In genomic region chr3:34957707-34958106, GRCh38 we compare ENCODE assay signal across 21 cellular contexts.
A peak's percentile ranks its signal among the peaks of the same experiment; 100 is the strongest.
DNase-seq lines count a peak whose midpoint lies in the region; ATAC-seq and TF ChIP-seq lines count a peak whose summit lies in the region.
"Had no signal": no experiment of that assay in that cellular context is flagged by ENCODE, and none has a peak within 500 bp of the region (broad histone marks: within the 10 kb centered on the region; RNA-seq: fewer than 3 reads in every experiment).

No MANE protein-coding gene starts in this region.

- DNase-seq in SIG-M5 treated with dmso at 0.1 percent for 504 hours (lab: John Stamatoyannopoulos, UW; ENCODE audit: unreplicated experiment), result peak; percentile 38
- DNase-seq in SIG-M5 (lab: John Stamatoyannopoulos, UW), result no peak
- DNase-seq in OCI-M1 (lab: John Stamatoyannopoulos, UW), result peak; percentile 62
- DNase-seq in brain microvascular endothelial cell, result peak; percentile 82
- DNase-seq in retinal pigment epithelial cell (ENCODE audit: low read depth), result peak; percentile 92
- no peak for DNase-seq in hypothalamus (lab: John Stamatoyannopoulos, UW)
- no peak for DNase-seq in NCI-H69 (lab: John Stamatoyannopoulos, UW)
- DNase-seq: activated CD8-positive, alpha-beta memory T cell treated with anti-CD3 and anti-CD28 coated beads for 24 hours; activated naive CD4-positive, alpha-beta T cell treated with anti-CD3 and anti-CD28 coated beads, Interleukin-2, amount 50 U/mL, for 16 hours; activated T-cell treated with anti-CD3 and anti-CD28 coated beads, Interleukin-2, amount 50 U/mL, for 48 hours; left ventricle myocardium inferior; NCI-H1436 treated with DMSO at 0.1 percent for 48 hours; NCI-H82; PC-3; stimulated activated CD8-positive, alpha-beta memory T cell treated with anti-CD3 and anti-CD28 coated beads, Interleukin-4, amount 100 ng/mL, for 48 hours; uterus had no signal

- no peaks in the 10 kb centered on the region for H3K27me3 ChIP-seq in brain microvascular endothelial cell (replicated peaks)
- H3K27me3 ChIP-seq: SJSA1, uterus had no signal

- no peak for TF ChIP-seq CTCF in brain microvascular endothelial cell (IDR thresholded peaks at IDR 0.05; ENCODE audit: low read depth, low read length, missing control alignments)
- no peak for TF ChIP-seq CTCF in retinal pigment epithelial cell (conservative IDR thresholded peaks at IDR 0.05; ENCODE audit: low read depth, low read length)

- no peaks in the 10 kb centered on the region for H3K36me3 ChIP-seq in brain microvascular endothelial cell (replicated peaks)
- H3K36me3 ChIP-seq: HAP-1, left ventricle myocardium inferior, SJSA1, uterus had no signal

- in situ Hi-C loops in brain microvascular endothelial cell (cut with HindIII; ENCODE audit: low pct_ligation_motif_present, low sequenced_read_pairs), result no loop called here

- no peak for ATAC-seq in GM21529 (IDR thresholded peaks at IDR 0.05; ENCODE audit: unreplicated experiment)
- ATAC-seq: PC-3 had no signal

- H3K27ac ChIP-seq in brain microvascular endothelial cell, result peak overlapping the region; percentile 39
- H3K27ac ChIP-seq: 22Rv1, coronary artery, left ventricle myocardium inferior, SJSA1, uterus had no signal

- H3K4me3 ChIP-seq in brain microvascular endothelial cell (ENCODE audit: low read depth, low read length) (no peak overlapping the region), retinal pigment epithelial cell (ENCODE audit: low read length) (no peak overlapping the region)
- H3K4me3 ChIP-seq: coronary artery, HAP-1, left ventricle myocardium inferior, SJSA1, uterus had no signal

Comparison
In these comparisons a context has a peak if more than half of its experiments do, and no peak if none do; other contexts are left out.
1. DNase-seq: peak in SIG-M5 treated with dmso at 0.1 percent for 504 hours (single experiment), OCI-M1 (single experiment), brain microvascular endothelial cell (single experiment) and retinal pigment epithelial cell (single experiment); none in SIG-M5 (single experiment), hypothalamus (0 of 51) and NCI-H69 (single experiment).